17 cellular contexts compared by ENCODE assay signal in the genomic region with DNA sequence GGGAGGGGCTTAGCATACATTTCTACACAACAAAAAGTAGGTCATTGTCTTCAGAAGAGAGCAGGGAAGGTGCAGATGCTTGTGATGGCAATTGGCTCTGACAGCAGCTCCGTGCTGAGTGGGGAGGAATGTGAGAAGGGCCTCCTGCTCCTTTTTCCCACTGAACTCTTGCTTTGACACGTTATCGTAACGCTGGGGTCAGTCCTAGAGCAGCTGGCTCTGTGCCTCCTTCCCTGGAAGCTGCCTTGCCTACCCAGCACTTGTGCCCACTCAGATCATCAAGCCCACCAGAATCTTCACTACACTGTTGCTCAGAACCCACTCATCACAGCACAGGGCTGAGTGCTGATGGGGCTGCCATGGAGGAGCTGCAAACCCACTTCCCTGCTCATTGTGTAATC. TPM values are rescaled to one million over a fixed set of nuclear protein-coding genes. Genes with fewer than 3 reads are reported as not detected.
DNase-seq lines count a peak whose midpoint lies in the region; ATAC-seq, FAIRE-seq and TF ChIP-seq lines count a peak whose summit lies in the region.
"Had no signal": no experiment of that assay in that cellular context is flagged by ENCODE, and none has a peak within 500 bp of the region (broad histone marks: within the 10 kb centered on the region; RNA-seq: fewer than 3 reads in every experiment).

No MANE protein-coding gene starts in this region.

- ATAC-seq in GM12878, result no peak
- ATAC-seq in left cardiac atrium, result peak; percentile 29 to 33
- no peak for ATAC-seq in GM18858 (IDR thresholded peaks at IDR 0.05; ENCODE audit: unreplicated experiment)
- ATAC-seq: body of pancreas had no signal

- DNase-seq in G401 (ENCODE audit: low spot score), result peak; percentile 81
- no peak for DNase-seq in GM12878 (ENCODE audit: low read depth, low spot score)
- no peak for DNase-seq in left cardiac atrium
- DNase-seq in neuronal stem cell (ENCODE audit: low spot score), result no peak
- no peak for DNase-seq in posterior cingulate gyrus
- no peak for DNase-seq in AG08396 (ENCODE audit: low spot score)
- no peak for DNase-seq in kidney tubule cell (ENCODE audit: low spot score)
- DNase-seq: ACHN; body of pancreas; CD4-positive, CD25-positive, alpha-beta regulatory T cell; lower lobe of right lung; MG63; NCI-H1436 treated with DMSO at 0.1 percent for 48 hours; NCI-H345; NK-92 treated with Interleukin-12 subunit alpha and Interleukin-12 subunit beta, amount 100 ng/mL, for 24 hours had no signal

- no peak for FAIRE-seq in GM12878 (lab: Jason Lieb, UNC)

- no peak overlapping the region for H4K91ac ChIP-seq in neuronal stem cell (ENCODE audit: low read depth, low read length, poor library complexity)

- H2AFZ ChIP-seq in GM12878 (ENCODE audit: control insufficient read depth, low read depth, low read length) (no peak overlapping the region), neuronal stem cell (ENCODE audit: low read length) (no peak overlapping the region)

- no peak overlapping the region for H2BK5ac ChIP-seq in neuronal stem cell (ENCODE audit: low read length)

- no peak overlapping the region for H3K4me2 ChIP-seq in GM12878 (ENCODE audit: control insufficient read depth, insufficient read depth)
- no peak overlapping the region for H3K4me2 ChIP-seq in neuronal stem cell (ENCODE audit: insufficient read depth, low read length, poor library complexity, severe bottlenecking)

- H3K23ac ChIP-seq in neuronal stem cell (ENCODE audit: low read depth, low read length, poor library complexity), result no peak overlapping the region

- no peaks in the 10 kb centered on the region for H3K79me1 ChIP-seq in neuronal stem cell (ENCODE audit: low read depth, low read length)

- no peak overlapping the region for H4K8ac ChIP-seq in neuronal stem cell (ENCODE audit: low read depth, low read length)

- peak overlapping the region; percentile 17 for H3K18ac ChIP-seq in neuronal stem cell (ENCODE audit: low read length)

- H3K14ac ChIP-seq in neuronal stem cell (ENCODE audit: low read length), result no peak overlapping the region

- in situ Hi-C loops in G401 (cut with HindIII; ENCODE audit: low sequenced_read_pairs), result no loop called here
- in situ Hi-C loops in GM12878 (cut with MboI), result no loop called here

- POLR2A ChIA-PET in GM12878 (lab: Charles Lee), result no interaction called here

- H2BK120ac ChIP-seq in neuronal stem cell (ENCODE audit: low read depth, low read length), result no peak overlapping the region

- H3K79me2 ChIP-seq in GM12878 (ENCODE audit: control insufficient read depth, insufficient read depth, low read length), result no peaks in the 10 kb centered on the region

- BruUV-seq in GM12878 (replicated peaks; lab: Mats Ljungman, UMichigan), result no TSS peak

- intact Hi-C loops in GM12878 (cut with micrococcal nuclease; ENCODE audit: unreplicated experiment) (loop anchor here (5.0 kb wide), 1 partner anchor 50 kb away; no protein-coding TSS in a partner anchor), left cardiac atrium (cut with DNase I) (no loop called here), posterior cingulate gyrus (cut with DNase I) (no loop called here)

- no peaks in the 10 kb centered on the region for H4K20me1 ChIP-seq in GM12878 (ENCODE audit: control insufficient read depth, insufficient read depth)

- 24% methylated on average over 4 of the region's 4 CpGs for WGBS in GM12878 (ENCODE audit: insufficient coverage, insufficient replicate concordance, low lambda C conversion rate, missing lambda C conversion rate)
- WGBS in neuronal stem cell (ENCODE audit: extremely low coverage in 2 of 2, insufficient read length in 2 of 2, insufficient replicate concordance in 1 of 2), 2 donors, result no CpG with 5 or more reads among the region's 4 CpGs

- SMC1A ChIA-PET in GM12878 (lab: Charles Lee; ENCODE audit: uncharacterized antibody, unreplicated experiment), result no interaction called here

- H2BK15ac ChIP-seq in neuronal stem cell (ENCODE audit: low read length), result no peak overlapping the region

- H2AK5ac ChIP-seq in neuronal stem cell (ENCODE audit: low read depth, low read length), result no peak overlapping the region

- RAD21 ChIA-PET in GM12878 (lab: Charles Lee; ENCODE audit: unreplicated experiment), result no interaction called here

- H3K9me3 ChIP-seq in GM12878 (replicated peaks; ENCODE audit: control insufficient read depth, insufficient read depth, low read length) (no peaks in the 10 kb centered on the region; the same call in 2 of the 3 replicates), neuronal stem cell (replicated peaks in 1 of 2; ENCODE audit: control insufficient read depth in 2 of 2, insufficient read depth in 1 of 2, low read depth in 1 of 2, low read length in 2 of 2) (no peaks in the 10 kb centered on the region)
- H3K9me3 ChIP-seq: body of pancreas, lower lobe of right lung, MG63 had no signal

- H3K36me3 ChIP-seq in GM12878 (ENCODE audit: control insufficient read depth in 2 of 2, insufficient read depth in 2 of 2, low read length in 1 of 2), result no peaks in the 10 kb centered on the region
- no peaks in the 10 kb centered on the region for H3K36me3 ChIP-seq in neuronal stem cell (replicated peaks in 1 of 2; ENCODE audit: control insufficient read depth in 2 of 2, insufficient read depth in 2 of 2, low read length in 2 of 2)
- H3K36me3 ChIP-seq: lower lobe of right lung, MG63 had no signal

- H3K4me1 ChIP-seq in GM12878 (ENCODE audit: control insufficient read depth, insufficient read depth, low read length) (no peaks in the 10 kb centered on the region), neuronal stem cell (ENCODE audit: control insufficient read depth in 2 of 2, insufficient read depth in 1 of 2, low read depth in 1 of 2, low read length in 2 of 2) (peaks cover 6 to 23% of the 10 kb centered on the region in 2 donors)
- H3K4me1 ChIP-seq: body of pancreas had no signal

- no peak for TF ChIP-seq RAD21 in GM12878 (IDR thresholded peaks at IDR 0.05; ENCODE audit: insufficient read depth, low read depth, low read length)

- CTCF ChIA-PET in GM12878 (lab: Yijun Ruan, JAX), result interaction anchor here (1.2 kb wide), 1 partner anchor 45 kb away, joined by 4 read pairs; no protein-coding TSS in a partner anchor

- no peak overlapping the region for H3K27ac ChIP-seq in GM12878 (ENCODE audit: control insufficient read depth, insufficient read depth)
- peak overlapping the region; percentile 11 for H3K27ac ChIP-seq in neuronal stem cell (replicated peaks; ENCODE audit: low read length)
- H3K27ac ChIP-seq: body of pancreas, lower lobe of right lung had no signal

- H3K9ac ChIP-seq in GM12878 (ENCODE audit: control insufficient read depth, insufficient read depth, low read length) (no peak overlapping the region), neuronal stem cell (ENCODE audit: low read depth, low read length, poor library complexity) (no peak overlapping the region)

- TF ChIP-seq CTCF in GM12878 (IDR thresholded peaks at IDR 0.05 in 2 of 3, conservative IDR thresholded peaks at IDR 0.05 in 1 of 3; ENCODE audit: control insufficient read depth in 2 of 3, extremely low read depth in 1 of 3, insufficient read depth in 1 of 3, low read depth in 3 of 3, low read length in 3 of 3), result no peak

- H2BK12ac ChIP-seq in neuronal stem cell (ENCODE audit: low read length), result no peak overlapping the region

- no peak overlapping the region for H3K4me3 ChIP-seq in GM12878
- H3K4me3 ChIP-seq in neuronal stem cell (ENCODE audit: low read length in 2 of 2), result no peak overlapping the region
- H3K4me3 ChIP-seq: body of pancreas, dorsolateral prefrontal cortex, lower lobe of right lung, MG63 had no signal

- no peak overlapping the region for H3K4ac ChIP-seq in neuronal stem cell (ENCODE audit: low read length)

- H3K27me3 ChIP-seq in GM12878 (replicated peaks in 1 of 2; ENCODE audit: control insufficient read depth in 2 of 2, insufficient read depth in 2 of 2, low read length in 1 of 2) (peaks cover 0 to 2% of the 10 kb centered on the region in 2 experiments; a peak in 2 of 4 replicates), neuronal stem cell (ENCODE audit: control insufficient read depth in 3 of 3, insufficient read depth in 3 of 3, low read depth in 1 of 3, low read length in 3 of 3) (no peaks in the 10 kb centered on the region)
- H3K27me3 ChIP-seq: body of pancreas, dorsolateral prefrontal cortex, MG63 had no signal

- TF ChIP-seq POLR2A in GM12878 (IDR thresholded peaks at IDR 0.05; ENCODE audit: low read depth, low read length), result no peak

- no peak for TF ChIP-seq EP300 in GM12878 (IDR thresholded peaks at IDR 0.05; ENCODE audit: borderline replicate concordance in 1 of 2, control insufficient read depth in 1 of 2, low read depth in 2 of 2, low read length in 2 of 2)

TF ChIP-seq in GM12878, 131 proteins besides CTCF, POLR2A, EP300 and RAD21 (continues in another document):
- no peak for TF ChIP-seq NBN (IDR thresholded peaks at IDR 0.05)
- TF ChIP-seq EZH2 (IDR thresholded peaks at IDR 0.05; ENCODE audit: borderline replicate concordance, control insufficient read depth, low read depth, low read length), result no peak

RNA-seq across cellular contexts. Expression of a gene that starts 14.9 kb away (rescaled TPM):
- total RNA-seq in G401 (2014; rRNA removed; shearing (Covaris generic)), result 2.5 and 4.2 TPM in 2 replicates
- 13.9 and 16.8 TPM in 2 replicates for total RNA-seq in GM12878 (2013; cell fraction: nucleolus; rRNA removed)
- total RNA-seq in GM12878 (2014; rRNA removed), result 0.49 and 0.79 TPM in 2 replicates
- total RNA-seq in GM12878 (2014; rRNA removed; fragmentation: Illumina TruSeq; extraction: Trizol), result 0.63 and 0.83 TPM in 2 replicates
- total RNA-seq in GM12878 (2021), result 6.1 and 6.5 TPM in 2 replicates
- 0.68 TPM for polyA plus RNA-seq in GM12878 (2011; ENCODE audit: low read depth)
- 1.2 and 2.3 TPM in 2 replicates for polyA plus RNA-seq in GM12878 (2011; rRNA removed)
- polyA plus RNA-seq in GM12878 (2011; cell fraction: cytosol; rRNA removed), result 1.8 and 2.4 TPM in 2 replicates
- 9.2 and 11.1 TPM in 2 replicates for polyA plus RNA-seq in GM12878 (2011; cell fraction: nucleus; rRNA removed)
- 0.70 and 1.6 TPM in 2 replicates for polyA plus RNA-seq in GM12878 (2012)
- 1.5 and 1.7 TPM in 2 replicates for polyA plus RNA-seq in GM12878 (2014; fragmentation: Illumina TruSeq; extraction: Trizol)
- under 1 TPM; 0.35 to 0.64 TPM for polyA plus RNA-seq in GM12878 (2014; fragmentation: Nextera tagmentation; extraction: Ambion mirVana)
- polyA plus RNA-seq in GM12878 (2014; rRNA removed), result 1.3 and 1.5 TPM in 2 replicates
- polyA plus RNA-seq in GM12878 (2016; fragmentation: Nextera tagmentation; extraction: Ambion mirVana), result 1 to 10 TPM in 1 of 2 experiments, under 1 TPM in 1; 0.87 to 1.3 TPM
- 7.3 and 8.1 TPM in 2 replicates for polyA minus RNA-seq in GM12878 (2011; rRNA and poly(A)+ RNA removed)
- polyA minus RNA-seq in GM12878 (2011; cell fraction: cytosol; rRNA and poly(A)+ RNA removed), result 4.5 and 7.2 TPM in 2 replicates
- polyA minus RNA-seq in GM12878 (2011; cell fraction: nucleus; rRNA and poly(A)+ RNA removed), result 11.5 and 25.4 TPM in 2 replicates
- 10 to 100 TPM; 12.3 to 15.3 TPM for total RNA-seq in left cardiac atrium
- 3.2 TPM for polyA plus RNA-seq in neuronal stem cell (2013, experiment 1 of 2)
- 3.3 TPM for polyA plus RNA-seq in neuronal stem cell (2013, experiment 2 of 2)

Comparison
In these comparisons a context has a peak if more than half of its experiments do, and no peak if none do; other contexts are left out.
1. ATAC-seq: peak in left cardiac atrium (2 of 2); none in GM12878 (single experiment) and GM18858 (single experiment).